1 cellular context compared by ENCODE assay signal in genomic region chr6:147063469-147064031, GRCh38.
TF ChIP-seq lines count a peak whose summit lies in the region.

No MANE protein-coding gene starts in this region.

TF ChIP-seq in K562, 482 proteins besides CTCF, POLR2A, EP300 and RAD21 (continued from another document):
- TF ChIP-seq CHD7 (IDR thresholded peaks at IDR 0.05; ENCODE audit: low read depth, low read length) (no peak), JUNB (CRISPR knock-in tag; conservative IDR thresholded peaks at IDR 0.05) (no peak), SMAD4 (CRISPR knock-in tag; conservative IDR thresholded peaks at IDR 0.05) (no peak), COPS2 (conservative IDR thresholded peaks at IDR 0.05) (no peak), MECOM (CRISPR knock-in tag; IDR thresholded peaks at IDR 0.05) (no peak), CBFB (CRISPR knock-in tag; IDR thresholded peaks at IDR 0.05) (no peak), PHB2 (IDR thresholded peaks at IDR 0.05; ENCODE audit: low read depth) (no peak), IRF1 (CRISPR knock-in tag; IDR thresholded peaks at IDR 0.05; ENCODE audit: borderline replicate concordance) (no peak), ZNF175 (CRISPR knock-in tag; IDR thresholded peaks at IDR 0.05; ENCODE audit: low read depth) (no peak), HDAC8 (tag; IDR thresholded peaks at IDR 0.05) (no peak), SMARCA4 (IDR thresholded peaks at IDR 0.05) (no peak), TCFL5 (CRISPR knock-in tag; conservative IDR thresholded peaks at IDR 0.05) (no peak)
TF ChIP-seq in K562: peak in this region for 3.
